ENCODE assay signal across 15 cellular contexts in genomic region chr21:17781524-17781923, GRCh38. TPM values are rescaled to one million over a fixed set of nuclear protein-coding genes. Genes with fewer than 3 reads are reported as not detected.
DNase-seq lines count a peak whose midpoint lies in the region; ATAC-seq and TF ChIP-seq lines count a peak whose summit lies in the region.
"Had no signal": no experiment of that assay in that cellular context is flagged by ENCODE, and none has a peak within 500 bp of the region (broad histone marks: within the 10 kb centered on the region; RNA-seq: fewer than 3 reads in every experiment).

No MANE protein-coding gene starts in this region.

- H3K4me3 ChIP-seq in Loucy (ENCODE audit: low read length, poor library complexity, severe bottlenecking) (no peak overlapping the region), neutrophil (ENCODE audit: low read depth in 1 of 2, low read length in 1 of 2) (no peak overlapping the region)
- H3K4me3 ChIP-seq: sigmoid colon had no signal

- no peaks in the 10 kb centered on the region for H3K9me2 ChIP-seq in Loucy (replicated peaks; ENCODE audit: low read depth, low read length)

- H3K27me3 ChIP-seq in Loucy (ENCODE audit: insufficient read depth, low read length, poor library complexity, severe bottlenecking): no peaks in the 10 kb centered on the region
- no peaks in the 10 kb centered on the region for H3K27me3 ChIP-seq in neutrophil
- H3K27me3 ChIP-seq: sigmoid colon had no signal

- peaks cover 14% of the 10 kb centered on the region for H3K36me3 Mint-ChIP-seq in activated T-cell treated with anti-CD3 and anti-CD28 coated beads, Interleukin-2, amount 50 U/mL, for 4 hours (ENCODE audit: insufficient read depth)
- H3K36me3 Mint-ChIP-seq in activated naive CD8-positive, alpha-beta T cell: peaks cover 16% of the 10 kb centered on the region

- TF ChIP-seq CTCF in Loucy (conservative IDR thresholded peaks at IDR 0.05; ENCODE audit: low read length) (no peak), neutrophil (IDR thresholded peaks at IDR 0.05) (no peak)

- peak overlapping the region; percentile 95 for H3K27ac Mint-ChIP-seq in activated naive CD8-positive, alpha-beta T cell

- no peaks in the 10 kb centered on the region for H4K20me1 ChIP-seq in Loucy (ENCODE audit: insufficient read depth, low read length, poor library complexity, severe bottlenecking)

- no peaks in the 10 kb centered on the region; the same call in 1 of the 2 replicates for H3K9me3 ChIP-seq in Loucy (ENCODE audit: insufficient read depth, low read depth, low read length)
- no peaks in the 10 kb centered on the region for H3K9me3 ChIP-seq in neutrophil
- H3K9me3 ChIP-seq: sigmoid colon had no signal

- H2AFZ ChIP-seq in Loucy (ENCODE audit: low read length): no peak overlapping the region

- no peak for DNase-seq in activated T-cell treated with anti-CD3 and anti-CD28 coated beads, Interleukin-2, amount 50 U/mL, for 4 hours
- DNase-seq in activated T-cell treated with anti-CD3 and anti-CD28 coated beads, Interleukin-2, amount 50 U/mL, for 1 hour: no peak
- no peak for DNase-seq in NCI-H526 treated with DMSO at 0.1 percent for 48 hours (lab: John Stamatoyannopoulos, UW)
- DNase-seq: activated CD4-positive, CD25-positive, alpha-beta regulatory T cell treated with anti-CD3 and anti-CD28 coated beads, Interleukin-2, amount 50 U/mL, for 72 hours; COR-L47; EL; hippocampal formation; sigmoid colon; stimulated activated CD4-positive, alpha-beta T cell treated with anti-CD3 and anti-CD28 coated beads, Interleukin-2, amount 100 ng/mL, for 24 hours; substantia nigra had no signal

- ATAC-seq in activated T-cell treated with anti-CD3 and anti-CD28 coated beads, Interleukin-2, amount 50 U/mL, for 4 hours: no peak
- no peak for ATAC-seq in GM18511 (IDR thresholded peaks at IDR 0.05; ENCODE audit: unreplicated experiment)
- no peak for ATAC-seq in HG02970 (IDR thresholded peaks at IDR 0.05; ENCODE audit: low FRiP score, unreplicated experiment)

- H3K79me2 ChIP-seq in Loucy (ENCODE audit: insufficient read depth, low read length): no peaks in the 10 kb centered on the region

- H3K9me3 Mint-ChIP-seq in activated T-cell treated with anti-CD3 and anti-CD28 coated beads, Interleukin-2, amount 50 U/mL, for 4 hours: no peaks in the 10 kb centered on the region
- no peaks in the 10 kb centered on the region for H3K9me3 Mint-ChIP-seq in activated naive CD8-positive, alpha-beta T cell (ENCODE audit: low read depth)

- H3K36me3 ChIP-seq in Loucy (ENCODE audit: insufficient read depth, low read length) (peaks cover 14% of the 10 kb centered on the region), neutrophil (no peaks in the 10 kb centered on the region)

- H3F3A ChIP-seq in Loucy (ENCODE audit: low read depth): peaks cover 27% of the 10 kb centered on the region

- H3K4me3 Mint-ChIP-seq in activated T-cell treated with anti-CD3 and anti-CD28 coated beads, Interleukin-2, amount 50 U/mL, for 4 hours: peak overlapping the region; percentile 13
- peak overlapping the region; percentile 72 for H3K4me3 Mint-ChIP-seq in activated naive CD8-positive, alpha-beta T cell

- peaks cover 88% of the 10 kb centered on the region for H3K4me1 ChIP-seq in Loucy (ENCODE audit: insufficient read depth, low read length, poor library complexity, severe bottlenecking)
- peaks cover 81 to 83% of the 10 kb centered on the region in 2 experiments for H3K4me1 ChIP-seq in neutrophil (ENCODE audit: control insufficient read depth in 1 of 2, insufficient read depth in 1 of 2, low read depth in 1 of 2, low read length in 1 of 2)
- H3K4me1 ChIP-seq: sigmoid colon had no signal

- no peak overlapping the region for H3K9ac ChIP-seq in Loucy (ENCODE audit: low read depth, low read length, poor library complexity, severe bottlenecking)

- peak overlapping the region; percentile 82 for H3K4me2 ChIP-seq in Loucy (ENCODE audit: low read depth, low read length, poor library complexity, severe bottlenecking)

- H3K4me1 Mint-ChIP-seq in activated T-cell treated with anti-CD3 and anti-CD28 coated beads, Interleukin-2, amount 50 U/mL, for 4 hours (ENCODE audit: low read depth): peaks cover 86% of the 10 kb centered on the region
- peaks cover 93% of the 10 kb centered on the region for H3K4me1 Mint-ChIP-seq in activated naive CD8-positive, alpha-beta T cell (ENCODE audit: low read depth)

- peak overlapping the region; percentile 91 for H3K27ac ChIP-seq in neutrophil
- H3K27ac ChIP-seq: sigmoid colon had no signal

- H3K27me3 Mint-ChIP-seq in activated T-cell treated with anti-CD3 and anti-CD28 coated beads, Interleukin-2, amount 50 U/mL, for 4 hours (ENCODE audit: low read depth): no peaks in the 10 kb centered on the region
- H3K27me3 Mint-ChIP-seq in activated naive CD8-positive, alpha-beta T cell: no peaks in the 10 kb centered on the region

RNA-seq across cellular contexts. Expression of gene C21orf91, which starts 37.6 kb away (rescaled TPM):
- 10 to 100 TPM; 32.6 to 38.7 (median 34.7) TPM for total RNA-seq in activated T-cell treated with anti-CD3 and anti-CD28 coated beads, Interleukin-2, amount 50 U/mL, for 4 hours
